In the genomic region with DNA sequence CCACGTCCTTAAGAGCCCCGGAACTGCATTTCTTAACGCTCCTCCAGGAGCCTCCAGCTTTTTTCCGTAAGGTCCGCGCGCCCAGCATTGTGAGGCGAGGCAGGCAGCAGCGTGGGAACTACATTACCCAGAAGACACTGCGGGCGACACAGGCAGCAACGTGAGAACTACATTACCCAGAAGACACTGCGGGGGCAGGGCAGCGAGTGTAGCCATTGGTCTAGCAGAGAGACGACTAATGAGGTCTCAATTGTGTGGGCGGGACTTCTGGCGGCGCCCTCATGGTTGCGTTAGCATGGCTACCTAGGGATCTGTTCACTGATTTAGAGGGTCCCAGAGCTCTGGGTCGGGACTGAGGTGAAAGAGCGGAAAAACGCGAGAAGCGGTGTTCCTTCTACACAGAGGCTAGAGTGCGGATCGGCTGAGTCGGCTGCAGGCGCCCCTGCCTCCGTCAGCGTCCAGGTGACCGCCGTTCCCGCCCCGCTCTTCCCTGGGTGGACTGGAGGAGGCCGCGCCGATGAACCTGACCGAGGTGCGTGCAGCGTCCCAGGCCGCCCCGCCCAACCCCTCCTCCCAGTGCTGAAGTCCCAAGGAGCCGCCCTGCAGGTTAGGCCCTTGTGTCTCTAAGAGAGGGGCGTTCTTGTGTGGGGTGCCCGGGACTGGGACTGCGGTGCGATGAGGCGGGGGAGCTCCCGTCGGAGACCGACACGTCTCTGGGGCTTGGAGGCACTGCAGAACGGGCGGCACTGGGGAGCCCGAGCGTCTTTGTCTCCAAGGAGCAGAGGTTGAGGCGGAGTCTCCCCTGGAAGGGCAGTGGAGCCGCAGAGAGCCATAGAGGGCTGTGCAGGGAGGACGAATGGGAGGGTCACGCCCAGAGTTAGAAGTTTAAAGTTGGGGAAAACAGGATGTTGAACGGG, we compare ENCODE assay signal across 8 cellular contexts. TPM values are rescaled to one million over a fixed set of nuclear protein-coding genes. Genes with fewer than 3 reads are reported as not detected.
DNase-seq lines count a peak whose midpoint lies in the region; ATAC-seq and TF ChIP-seq lines count a peak whose summit lies in the region.

ZNF749 (plus strand) TSS at position 264 of the 917 bp plus-strand sequence; CDS start at position 518, 254 bp downstream.

- peaks cover 45% of the 10 kb centered on the region for H3K36me3 Mint-ChIP-seq in activated naive CD4-positive, alpha-beta T cell treated with anti-CD3 and anti-CD28 coated beads for 36 hours (ENCODE audit: low read depth)

- no peaks in the 10 kb centered on the region; the same call in none of the 2 replicates for H3K36me3 ChIP-seq in GM06990 (ENCODE audit: control insufficient read depth, insufficient read depth, low read length)
- peaks cover 34% of the 10 kb centered on the region for H3K36me3 ChIP-seq in SK-N-MC (ENCODE audit: insufficient read depth, low read length)
- H3K36me3 ChIP-seq in neutrophil = no peaks in the 10 kb centered on the region

- CTCF ChIA-PET in activated naive CD4-positive, alpha-beta T cell treated with anti-CD3 and anti-CD28 coated beads for 36 hours (lab: Charles Lee) = interaction anchor here (0.6 kb wide), 1 partner anchor 494 kb away, joined by 3 read pairs; no protein-coding TSS in a partner anchor

- no peaks in the 10 kb centered on the region for H3K27me3 Mint-ChIP-seq in activated naive CD4-positive, alpha-beta T cell treated with anti-CD3 and anti-CD28 coated beads for 36 hours (ENCODE audit: low read depth)

- H3K4me3 ChIP-seq in GM06990 (replicated peaks; ENCODE audit: low read depth, low read length) (peak within 1 kb of the TSS; percentile 85), SK-N-MC (peak within 1 kb of the TSS; percentile 96), neutrophil (ENCODE audit: low read depth in 1 of 2, low read length in 1 of 2) (peak within 1 kb of the TSS; percentile 61 to 68)

- peak within 1 kb of the TSS; percentile 91 for H3K9ac ChIP-seq in SK-N-MC (ENCODE audit: insufficient read length)

- peak within 1 kb of the TSS; percentile 93 for H3K4me3 Mint-ChIP-seq in activated naive CD4-positive, alpha-beta T cell treated with anti-CD3 and anti-CD28 coated beads for 36 hours

- peaks cover 26% of the 10 kb centered on the region for H3K4me1 Mint-ChIP-seq in activated naive CD4-positive, alpha-beta T cell treated with anti-CD3 and anti-CD28 coated beads for 36 hours (ENCODE audit: low read depth)

- TF ChIP-seq CTCF in GM06990 (IDR thresholded peaks at IDR 0.05; ENCODE audit: insufficient read depth, low read length, poor library complexity, severe bottlenecking) (no peak), neutrophil (IDR thresholded peaks at IDR 0.05) (no peak)

- H3K27ac Mint-ChIP-seq in activated naive CD4-positive, alpha-beta T cell treated with anti-CD3 and anti-CD28 coated beads for 36 hours = peak within 1 kb of the TSS; percentile 70

- no peaks in the 10 kb centered on the region for H3K27me3 ChIP-seq in GM06990 (replicated peaks; ENCODE audit: control insufficient read depth, insufficient read depth, low read length)
- H3K27me3 ChIP-seq in neutrophil = no peaks in the 10 kb centered on the region

- ATAC-seq in HG02588 (IDR thresholded peaks at IDR 0.05; ENCODE audit: unreplicated experiment) = peak; percentile 96

- 0 out of 2 replicates have a peak, but pooled peaks cover 6% of the 10 kb centered on the region for H3K9me3 ChIP-seq in SK-N-MC (ENCODE audit: low read depth, low read length)
- no peaks in the 10 kb centered on the region for H3K9me3 ChIP-seq in neutrophil

- peak within 1 kb of the TSS; percentile 49; the same call in 1 of the 2 replicates for H3K27ac ChIP-seq in SK-N-MC
- no peak within 1 kb of the TSS for H3K27ac ChIP-seq in neutrophil
- H3K27ac ChIP-seq in substantia nigra (ENCODE audit: low read depth, low read length, poor library complexity, severe bottlenecking) = peak within 1 kb of the TSS; percentile 51

- H3K4me1 ChIP-seq in neutrophil (ENCODE audit: control insufficient read depth in 1 of 2, insufficient read depth in 1 of 2, low read depth in 1 of 2, low read length in 1 of 2) = peaks cover 14 to 17% of the 10 kb centered on the region in 2 experiments

- peak; percentile 88 for DNase-seq in GM06990 (ENCODE audit: extremely low read depth, insufficient read length)
- peak; percentile 93 for DNase-seq in NCI-H1048 (lab: John Stamatoyannopoulos, UW)
- peak; percentile 95 for DNase-seq in SK-N-MC (ENCODE audit: low read depth, low spot score)
- DNase-seq in activated naive CD4-positive, alpha-beta T cell treated with anti-CD3 and anti-CD28 coated beads for 36 hours = peak; percentile 98
- peak; percentile 96 for DNase-seq in germinal center (ENCODE audit: low spot score)
- DNase-seq in substantia nigra (lab: John Stamatoyannopoulos, UW) = peak; percentile 49 to 99 (median 95)

- peaks cover 20% of the 10 kb centered on the region for H3K9me3 Mint-ChIP-seq in activated naive CD4-positive, alpha-beta T cell treated with anti-CD3 and anti-CD28 coated beads for 36 hours

- intact Hi-C loops in activated naive CD4-positive, alpha-beta T cell treated with anti-CD3 and anti-CD28 coated beads for 36 hours (cut with micrococcal nuclease) = loop anchor here (1.0 to 2.0 kb wide), 6 partner anchors 24 to 663 kb away; partner anchors contain the start of genes TRAPPC2B, ZNF17, ZNF419 and ZNF547

RNA-seq across cellular contexts. Expression of gene ZNF749, which starts in this region (rescaled TPM):
- total RNA-seq in activated naive CD4-positive, alpha-beta T cell treated with anti-CD3 and anti-CD28 coated beads for 36 hours = 1 to 10 TPM; 8.2 to 9.9 TPM
